Comparison of ENCODE assay signal across 1 cellular context in genomic region chr5:115816226-115817042, GRCh38.
TF ChIP-seq lines count a peak whose summit lies in the region.

Gene CDO1, minus strand, starts transcription at chr5:115816659. Its CDS starts 262 bp downstream, at chr5:115816397.

TF ChIP-seq in HepG2, 621 proteins besides CTCF, POLR2A, EP300 and RAD21 (continued from another document):
- TF ChIP-seq ZNF253 (CRISPR knock-in tag; IDR thresholded peaks at IDR 0.05; ENCODE audit: borderline replicate concordance): no peak
- TF ChIP-seq, protein P1, sequence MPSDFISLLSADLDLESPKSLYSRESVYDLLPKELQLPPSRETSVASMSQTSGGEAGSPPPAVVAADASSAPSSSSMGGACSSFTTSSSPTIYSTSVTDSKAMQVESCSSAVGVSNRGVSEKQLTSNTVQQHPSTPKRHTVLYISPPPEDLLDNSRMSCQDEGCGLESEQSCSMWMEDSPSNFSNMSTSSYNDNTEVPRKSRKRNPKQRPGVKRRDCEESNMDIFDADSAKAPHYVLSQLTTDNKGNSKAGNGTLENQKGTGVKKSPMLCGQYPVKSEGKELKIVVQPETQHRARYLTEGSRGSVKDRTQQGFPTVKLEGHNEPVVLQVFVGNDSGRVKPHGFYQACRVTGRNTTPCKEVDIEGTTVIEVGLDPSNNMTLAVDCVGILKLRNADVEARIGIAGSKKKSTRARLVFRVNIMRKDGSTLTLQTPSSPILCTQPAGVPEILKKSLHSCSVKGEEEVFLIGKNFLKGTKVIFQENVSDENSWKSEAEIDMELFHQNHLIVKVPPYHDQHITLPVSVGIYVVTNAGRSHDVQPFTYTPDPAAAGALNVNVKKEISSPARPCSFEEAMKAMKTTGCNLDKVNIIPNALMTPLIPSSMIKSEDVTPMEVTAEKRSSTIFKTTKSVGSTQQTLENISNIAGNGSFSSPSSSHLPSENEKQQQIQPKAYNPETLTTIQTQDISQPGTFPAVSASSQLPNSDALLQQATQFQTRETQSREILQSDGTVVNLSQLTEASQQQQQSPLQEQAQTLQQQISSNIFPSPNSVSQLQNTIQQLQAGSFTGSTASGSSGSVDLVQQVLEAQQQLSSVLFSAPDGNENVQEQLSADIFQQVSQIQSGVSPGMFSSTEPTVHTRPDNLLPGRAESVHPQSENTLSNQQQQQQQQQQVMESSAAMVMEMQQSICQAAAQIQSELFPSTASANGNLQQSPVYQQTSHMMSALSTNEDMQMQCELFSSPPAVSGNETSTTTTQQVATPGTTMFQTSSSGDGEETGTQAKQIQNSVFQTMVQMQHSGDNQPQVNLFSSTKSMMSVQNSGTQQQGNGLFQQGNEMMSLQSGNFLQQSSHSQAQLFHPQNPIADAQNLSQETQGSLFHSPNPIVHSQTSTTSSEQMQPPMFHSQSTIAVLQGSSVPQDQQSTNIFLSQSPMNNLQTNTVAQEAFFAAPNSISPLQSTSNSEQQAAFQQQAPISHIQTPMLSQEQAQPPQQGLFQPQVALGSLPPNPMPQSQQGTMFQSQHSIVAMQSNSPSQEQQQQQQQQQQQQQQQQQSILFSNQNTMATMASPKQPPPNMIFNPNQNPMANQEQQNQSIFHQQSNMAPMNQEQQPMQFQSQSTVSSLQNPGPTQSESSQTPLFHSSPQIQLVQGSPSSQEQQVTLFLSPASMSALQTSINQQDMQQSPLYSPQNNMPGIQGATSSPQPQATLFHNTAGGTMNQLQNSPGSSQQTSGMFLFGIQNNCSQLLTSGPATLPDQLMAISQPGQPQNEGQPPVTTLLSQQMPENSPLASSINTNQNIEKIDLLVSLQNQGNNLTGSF (CRISPR knock-in tag; IDR thresholded peaks at IDR 0.05): no peak
- peak; percentile 28 for TF ChIP-seq XRCC5 (optimal IDR thresholded peaks at IDR 0.05; ENCODE audit: low read length)
- TF ChIP-seq ZSCAN29 (CRISPR knock-in tag; conservative IDR thresholded peaks at IDR 0.05): no peak
- no peak for TF ChIP-seq ZNF720 (CRISPR knock-in tag; IDR thresholded peaks at IDR 0.05)
- no peak for TF ChIP-seq ZFP36 (IDR thresholded peaks at IDR 0.05; ENCODE audit: borderline replicate concordance, low read depth, low read length, partially characterized antibody)
- TF ChIP-seq ZNF678 (CRISPR knock-in tag; IDR thresholded peaks at IDR 0.05): no peak
- TF ChIP-seq ZNF564 (CRISPR knock-in tag; IDR thresholded peaks at IDR 0.05): no peak
- no peak for TF ChIP-seq CREBL2 (CRISPR knock-in tag; IDR thresholded peaks at IDR 0.05; ENCODE audit: borderline replicate concordance)
- no peak for TF ChIP-seq MTERF4 (CRISPR knock-in tag; IDR thresholded peaks at IDR 0.05)
- no peak for TF ChIP-seq ZNF383 (CRISPR knock-in tag; IDR thresholded peaks at IDR 0.05; ENCODE audit: borderline replicate concordance)
- TF ChIP-seq RORA (CRISPR knock-in tag; IDR thresholded peaks at IDR 0.05): no peak
- no peak for TF ChIP-seq MAFF (IDR thresholded peaks at IDR 0.05; ENCODE audit: low read depth, low read length)
- TF ChIP-seq PRPF4 (IDR thresholded peaks at IDR 0.05; ENCODE audit: low read depth, low read length, poor library complexity, severe bottlenecking): no peak
- TF ChIP-seq, protein P2, sequence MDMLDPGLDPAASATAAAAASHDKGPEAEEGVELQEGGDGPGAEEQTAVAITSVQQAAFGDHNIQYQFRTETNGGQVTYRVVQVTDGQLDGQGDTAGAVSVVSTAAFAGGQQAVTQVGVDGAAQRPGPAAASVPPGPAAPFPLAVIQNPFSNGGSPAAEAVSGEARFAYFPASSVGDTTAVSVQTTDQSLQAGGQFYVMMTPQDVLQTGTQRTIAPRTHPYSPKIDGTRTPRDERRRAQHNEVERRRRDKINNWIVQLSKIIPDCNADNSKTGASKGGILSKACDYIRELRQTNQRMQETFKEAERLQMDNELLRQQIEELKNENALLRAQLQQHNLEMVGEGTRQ (IDR thresholded peaks at IDR 0.05; ENCODE audit: low read depth, low read length): no peak
- TF ChIP-seq, protein P2 (CRISPR knock-in tag; IDR thresholded peaks at IDR 0.05; ENCODE audit: borderline replicate concordance): peak; percentile 38; the same call in 1 of the 2 replicates
- no peak for TF ChIP-seq ZFP62 (CRISPR knock-in tag; IDR thresholded peaks at IDR 0.05)
- no peak for TF ChIP-seq ZNF317 (CRISPR knock-in tag; IDR thresholded peaks at IDR 0.05)
- TF ChIP-seq RXRB (CRISPR knock-in tag; IDR thresholded peaks at IDR 0.05; ENCODE audit: borderline replicate concordance): no peak
- TF ChIP-seq TCF7 (IDR thresholded peaks at IDR 0.05; ENCODE audit: low read depth): no peak
- TF ChIP-seq TBX2 (CRISPR knock-in tag; IDR thresholded peaks at IDR 0.05; ENCODE audit: borderline replicate concordance): no peak; the same call in none of the 2 replicates
- no peak for TF ChIP-seq MIER3 (CRISPR knock-in tag; IDR thresholded peaks at IDR 0.05; ENCODE audit: borderline replicate concordance)
- TF ChIP-seq THYN1 (CRISPR knock-in tag; IDR thresholded peaks at IDR 0.05; ENCODE audit: borderline replicate concordance, low read depth): no peak
- no peak for TF ChIP-seq AKNA (CRISPR knock-in tag; IDR thresholded peaks at IDR 0.05; ENCODE audit: borderline replicate concordance)
- TF ChIP-seq ZNF232 (CRISPR knock-in tag; IDR thresholded peaks at IDR 0.05; ENCODE audit: borderline replicate concordance): 0 out of 2 replicates have a peak, but pooled peaks have one; percentile 14
- TF ChIP-seq YEATS4 (CRISPR knock-in tag; IDR thresholded peaks at IDR 0.05; ENCODE audit: borderline replicate concordance): peak; percentile 34; the same call in 1 of the 2 replicates
- TF ChIP-seq ZNF224 (CRISPR knock-in tag; IDR thresholded peaks at IDR 0.05): 0 out of 2 replicates have a peak, but pooled peaks have one; percentile 29
TF ChIP-seq in HepG2: peak in this region for 69.
